ENCODE assay signal across 1 cellular context in the genomic region with DNA sequence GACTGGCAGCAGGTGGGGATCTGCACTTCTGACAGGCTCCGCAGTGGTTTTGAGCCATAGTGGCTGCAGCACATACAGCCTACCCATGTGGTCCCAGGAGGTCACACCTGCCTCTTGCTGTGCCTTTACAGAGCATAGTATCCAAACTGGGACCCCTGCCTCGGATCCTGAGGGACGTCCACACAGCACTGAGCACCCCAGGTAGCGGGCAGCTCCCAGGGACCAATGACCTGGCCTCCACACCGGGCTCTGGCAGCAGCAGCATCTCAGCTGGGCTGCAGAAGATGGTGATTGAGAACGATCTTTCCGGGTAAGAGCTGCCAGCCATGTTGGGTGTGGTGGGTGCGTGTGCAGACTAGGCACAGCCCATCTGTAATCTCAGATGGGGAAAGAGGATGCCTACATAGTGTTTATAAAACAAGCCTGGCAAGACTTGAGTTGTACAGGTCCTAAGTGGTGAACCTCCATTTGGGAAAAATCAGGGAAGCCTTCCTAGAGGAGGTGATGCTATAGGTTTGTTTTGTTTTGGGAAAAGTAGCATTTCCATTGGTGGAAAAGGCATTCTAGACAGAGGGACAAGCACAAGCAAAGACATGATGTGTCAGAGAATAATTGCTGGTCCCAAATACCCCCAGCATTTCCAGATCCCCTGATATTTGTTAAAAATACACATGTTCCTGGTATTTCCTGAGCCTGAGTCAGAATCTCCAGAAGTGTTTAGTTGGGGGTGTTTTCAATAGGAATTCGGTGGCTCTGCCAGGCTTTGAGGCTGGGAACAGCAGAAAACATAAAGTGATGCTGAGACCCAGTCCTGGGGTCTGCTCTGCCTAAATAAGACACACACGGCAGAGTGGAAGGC.
TF ChIP-seq lines count a peak whose summit lies in the region.

No MANE protein-coding gene starts in this region.

TF ChIP-seq in WTC11, 78 proteins besides CTCF, POLR2A, EP300 and RAD21 (continued from another document):
- TF ChIP-seq MAX (CRISPR knock-in tag; IDR thresholded peaks at IDR 0.05): no peak
